Comparison of ENCODE assay signal across 21 cellular contexts in the genomic region with DNA sequence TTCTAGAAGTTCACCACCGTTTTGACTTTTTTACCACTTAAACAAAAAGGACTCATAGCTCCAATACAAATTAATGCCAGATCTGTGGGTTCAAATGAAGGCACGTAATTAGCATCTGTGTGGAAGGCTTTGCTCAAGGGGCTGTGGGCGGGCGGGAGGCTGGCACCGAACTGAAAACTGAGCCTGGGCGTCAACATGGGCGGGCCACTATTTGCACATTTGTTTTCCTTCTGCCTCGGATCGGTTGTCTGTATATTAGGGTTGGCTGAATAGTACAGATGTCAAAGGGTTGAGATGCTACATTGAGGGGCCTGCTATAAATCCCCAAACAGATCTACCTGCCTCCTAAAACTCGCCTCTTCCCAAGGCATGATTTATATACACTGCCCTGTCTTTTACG.
"Had no signal": no experiment of that assay in that cellular context is flagged by ENCODE, and none has a peak within 500 bp of the region (broad histone marks: within the 10 kb centered on the region; RNA-seq: fewer than 3 reads in every experiment).

No MANE protein-coding gene starts in this region.

- H3K4me1 ChIP-seq: breast epithelium, foreskin keratinocyte, heart right ventricle, left ventricle myocardium inferior, pancreas, prostate gland, suprapubic skin had no signal

- H3K27ac ChIP-seq: breast epithelium, foreskin keratinocyte, heart right ventricle, left ventricle myocardium inferior, pancreas, prostate gland, suprapubic skin, tibial nerve had no signal

- DNase-seq: activated CD4-positive, alpha-beta T cell treated with anti-CD3 and anti-CD28 coated beads for 4 hours; activated CD4-positive, alpha-beta T cell treated with anti-CD3 and anti-CD28 coated beads, Interleukin-2, amount 50 U/mL, for 4 hours; activated naive CD4-positive, alpha-beta T cell; activated T-cell treated with anti-CD3 and anti-CD28 coated beads for 4 hours; activated T-cell treated with anti-CD3 and anti-CD28 coated beads, Interleukin-2, amount 50 U/mL, for 72 hours; central memory CD4-positive, alpha-beta T cell; endodermal cell; foreskin keratinocyte; heart right ventricle; left ventricle myocardium inferior; mesendoderm; mucosa of descending colon; pancreas; stimulated activated CD4-positive, alpha-beta T cell treated with anti-CD3 and anti-CD28 coated beads, Interleukin-15, amount 100 ng/mL, for 24 hours; stimulated activated naive CD4-positive, alpha-beta T cell had no signal

- H3K36me3 ChIP-seq: breast epithelium, heart right ventricle, left ventricle myocardium inferior, pancreas, prostate gland, suprapubic skin, tibial nerve had no signal

- H3K4me3 ChIP-seq: breast epithelium, heart right ventricle, left ventricle myocardium inferior, lung, mucosa of descending colon, pancreas, prostate gland, smooth muscle cell, suprapubic skin, tibial nerve had no signal

- H3K27me3 ChIP-seq: breast epithelium, foreskin keratinocyte, pancreas, suprapubic skin, tibial nerve had no signal

- H3K9me3 ChIP-seq: breast epithelium, heart right ventricle, left ventricle myocardium inferior, mucosa of descending colon, pancreas, prostate gland, suprapubic skin, tibial nerve had no signal
